Comparison of ENCODE assay signal across 11 cellular contexts in genomic region chr9:135898634-135899407, GRCh38. TPM values are rescaled to one million over a fixed set of nuclear protein-coding genes. Genes with fewer than 3 reads are reported as not detected.
DNase-seq lines count a peak whose midpoint lies in the region; ATAC-seq and TF ChIP-seq lines count a peak whose summit lies in the region.
"Had no signal": no experiment of that assay in that cellular context is flagged by ENCODE, and none has a peak within 500 bp of the region (broad histone marks: within the 10 kb centered on the region; RNA-seq: fewer than 3 reads in every experiment).

No MANE protein-coding gene starts in this region.

- H3K36me3 ChIP-seq in upper lobe of right lung: no peaks in the 10 kb centered on the region

- TF ChIP-seq CTCF in fibroblast of mammary gland (conservative IDR thresholded peaks at IDR 0.05; ENCODE audit: control insufficient read depth, insufficient read depth, low read depth, low read length) (no peak), upper lobe of right lung (IDR thresholded peaks at IDR 0.05) (no peak)

- peaks cover 5% of the 10 kb centered on the region for H3K4me1 ChIP-seq in right cardiac atrium (ENCODE audit: control insufficient read depth, insufficient read depth, low read length)
- H3K4me1 ChIP-seq in upper lobe of right lung: peaks cover 16% of the 10 kb centered on the region

- H3K27me3 ChIP-seq in right cardiac atrium (ENCODE audit: control insufficient read depth, insufficient read depth): no peaks in the 10 kb centered on the region
- no peaks in the 10 kb centered on the region for H3K27me3 ChIP-seq in upper lobe of right lung

- H3K4me3 ChIP-seq in right cardiac atrium (ENCODE audit: low read length) (no peak overlapping the region), fibroblast of mammary gland (ENCODE audit: control insufficient read depth, low read depth, low read length) (no peak overlapping the region), upper lobe of right lung (no peak overlapping the region)

- DNase-seq in left ventricle myocardium superior (no peak), right cardiac atrium (no peak), NCI-H226 (peak; percentile 22), fibroblast of mammary gland (ENCODE audit: low read depth) (peak; percentile 96), upper lobe of right lung (peak; percentile 1), iPS-NIHi7 (ENCODE audit: extremely low spot score) (no peak), NCI-H2081 (lab: John Stamatoyannopoulos, UW) (no peak)
- DNase-seq: H9; Kasumi-1; stimulated activated CD8-positive, alpha-beta memory T cell treated with anti-CD3 and anti-CD28 coated beads, Interleukin-4, amount 100 ng/mL, for 48 hours had no signal

- ATAC-seq in left ventricle myocardium superior (peak; percentile 57), right cardiac atrium (no peak), upper lobe of right lung (no peak), GM18498 (IDR thresholded peaks at IDR 0.05; ENCODE audit: unreplicated experiment) (no peak)

- H3K27ac ChIP-seq in right cardiac atrium (ENCODE audit: low read length) (no peak overlapping the region), upper lobe of right lung (no peak overlapping the region)

- WGBS in right cardiac atrium: 82% methylated on average over 11 of the region's 11 CpGs

- intact Hi-C loops in left ventricle myocardium superior (cut with micrococcal nuclease) (no loop called here), right cardiac atrium (cut with DNase I) (no loop called here), upper lobe of right lung (cut with DNase I) (no loop called here)

- H3K9me3 ChIP-seq in right cardiac atrium (ENCODE audit: control insufficient read depth, low read length) (no peaks in the 10 kb centered on the region), upper lobe of right lung (no peaks in the 10 kb centered on the region)

RNA-seq across cellular contexts. Expression of gene CAMSAP1, which starts 8.5 kb away (rescaled TPM):
- 20.4 TPM for total RNA-seq in left ventricle myocardium superior
- 10 to 100 TPM; 13.9 to 22.8 (median 18.3) TPM for total RNA-seq in right cardiac atrium
- polyA plus RNA-seq in right cardiac atrium: 10.0 TPM
- total RNA-seq in upper lobe of right lung: 26.5 TPM

Comparison
In these comparisons a context has a peak if more than half of its experiments do, and no peak if none do; other contexts are left out.
1. DNase-seq: peak in NCI-H226 (single experiment), fibroblast of mammary gland (single experiment) and upper lobe of right lung (single experiment); none in left ventricle myocardium superior (single experiment), right cardiac atrium (0 of 3), iPS-NIHi7 (single experiment) and NCI-H2081 (0 of 2).